In genomic region chr9:135835131-135835530, GRCh38 we compare ENCODE assay signal across 26 cellular contexts.
"Had no signal": no experiment of that assay in that cellular context is flagged by ENCODE, and none has a peak within 500 bp of the region (broad histone marks: within the 10 kb centered on the region; RNA-seq: fewer than 3 reads in every experiment).

No MANE protein-coding gene starts in this region.

- DNase-seq: activated CD4-positive, alpha-beta memory T cell treated with anti-CD3 and anti-CD28 coated beads for 36 hours; activated CD4-positive, alpha-beta T cell treated with anti-CD3 and anti-CD28 coated beads for 36 hours; activated CD4-positive, alpha-beta T cell treated with anti-CD3 and anti-CD28 coated beads, Interleukin-2, amount 10 ng/mL, durations not matched to agents 24 days and 14 days; activated CD4-positive, CD25-positive, alpha-beta regulatory T cell; activated CD4-positive, CD25-positive, alpha-beta regulatory T cell treated with anti-CD3 and anti-CD28 coated beads, Interleukin-2, amount 50 U/mL, for 72 hours; activated CD8-positive, alpha-beta T cell treated with anti-CD3 and anti-CD28 coated beads, Interleukin-2, amount 10 ng/mL, durations not matched to agents 7 days and 5 days; activated effector memory CD4-positive, alpha-beta T cell treated with Interleukin-2 at 50 U/mL for 16 hours; activated naive CD4-positive, alpha-beta T cell treated with anti-CD3 and anti-CD28 coated beads for 36 hours; activated naive CD8-positive, alpha-beta T cell treated with anti-CD3 and anti-CD28 coated beads, Interleukin-2, amount 10 ng/mL, durations not matched to agents 7 days and 5 days; activated T-cell treated with anti-CD3 and anti-CD28 coated beads, Interleukin-2, amount 50 U/mL, for 4 hours; central memory CD4-positive, alpha-beta T cell; cerebellar nuclear complex; cortex of kidney; dermis blood vessel endothelial cell; effector CD8-positive, alpha-beta T cell; foreskin fibroblast; head of caudate nucleus; T-helper 2 cell; WERI-Rb-1 had no signal

- H3K36me3 ChIP-seq: breast epithelium, cardiac muscle cell had no signal

- H3K4me3 ChIP-seq: ascending aorta, breast epithelium, cardiac muscle cell had no signal

- H3K27me3 Mint-ChIP-seq: activated CD4-positive, alpha-beta memory T cell treated with anti-CD3 and anti-CD28 coated beads for 36 hours; activated CD4-positive, alpha-beta T cell treated with anti-CD3 and anti-CD28 coated beads for 36 hours; activated CD4-positive, alpha-beta T cell treated with anti-CD3 and anti-CD28 coated beads, Interleukin-2, amount 10 ng/mL, durations not matched to agents 24 days and 14 days; activated naive CD8-positive, alpha-beta T cell treated with anti-CD3 and anti-CD28 coated beads, Interleukin-2, amount 10 ng/mL, durations not matched to agents 7 days and 5 days; activated T-helper 17 cell treated with anti-CD3 and anti-CD28 coated beads, Interleukin-2, amount 50 U/mL, for 72 hours; brain had no signal

- H3K4me3 Mint-ChIP-seq: activated CD4-positive, alpha-beta memory T cell treated with anti-CD3 and anti-CD28 coated beads for 36 hours; activated CD4-positive, alpha-beta T cell treated with anti-CD3 and anti-CD28 coated beads for 36 hours; activated CD4-positive, alpha-beta T cell treated with anti-CD3 and anti-CD28 coated beads, Interleukin-2, amount 10 ng/mL, durations not matched to agents 24 days and 14 days; activated CD8-positive, alpha-beta T cell treated with anti-CD3 and anti-CD28 coated beads, Interleukin-2, amount 10 ng/mL, durations not matched to agents 7 days and 5 days; activated naive CD4-positive, alpha-beta T cell treated with anti-CD3 and anti-CD28 coated beads for 36 hours; activated naive CD8-positive, alpha-beta T cell treated with anti-CD3 and anti-CD28 coated beads, Interleukin-2, amount 10 ng/mL, durations not matched to agents 7 days and 5 days; activated T-cell treated with anti-CD3 and anti-CD28 coated beads, Interleukin-2, amount 50 U/mL, for 4 hours; activated T-helper 17 cell treated with anti-CD3 and anti-CD28 coated beads, Interleukin-2, amount 50 U/mL, for 72 hours; brain had no signal

- ATAC-seq: activated CD4-positive, alpha-beta T cell treated with anti-CD3 and anti-CD28 coated beads for 36 hours; activated CD8-positive, alpha-beta T cell treated with anti-CD3 and anti-CD28 coated beads, Interleukin-2, amount 10 ng/mL, durations not matched to agents 7 days and 5 days; activated naive CD4-positive, alpha-beta T cell treated with anti-CD3 and anti-CD28 coated beads, Interleukin-2, amount 50 U/mL, for 72 hours; activated T-cell treated with anti-CD3 and anti-CD28 coated beads, Interleukin-2, amount 50 U/mL, for 4 hours; activated T-helper 17 cell treated with anti-CD3 and anti-CD28 coated beads, Interleukin-2, amount 50 U/mL, for 72 hours had no signal

- H3K4me1 Mint-ChIP-seq: activated CD4-positive, alpha-beta T cell treated with anti-CD3 and anti-CD28 coated beads for 36 hours; activated naive CD8-positive, alpha-beta T cell treated with anti-CD3 and anti-CD28 coated beads, Interleukin-2, amount 10 ng/mL, durations not matched to agents 7 days and 5 days had no signal

- H3K27ac ChIP-seq: ascending aorta, breast epithelium, cardiac muscle cell, epithelial cell of prostate, WERI-Rb-1 had no signal

- H3K9me3 Mint-ChIP-seq: activated CD4-positive, alpha-beta T cell treated with anti-CD3 and anti-CD28 coated beads, Interleukin-2, amount 10 ng/mL, durations not matched to agents 24 days and 14 days; activated naive CD4-positive, alpha-beta T cell treated with anti-CD3 and anti-CD28 coated beads, Interleukin-2, amount 50 U/mL, for 72 hours; activated naive CD8-positive, alpha-beta T cell treated with anti-CD3 and anti-CD28 coated beads, Interleukin-2, amount 10 ng/mL, durations not matched to agents 7 days and 5 days; activated T-cell treated with anti-CD3 and anti-CD28 coated beads, Interleukin-2, amount 50 U/mL, for 4 hours; activated T-helper 17 cell treated with anti-CD3 and anti-CD28 coated beads, Interleukin-2, amount 50 U/mL, for 72 hours had no signal

- H3K4me1 ChIP-seq: ascending aorta, breast epithelium had no signal

- H3K27me3 ChIP-seq: ascending aorta, breast epithelium, cardiac muscle cell had no signal

- H3K27ac Mint-ChIP-seq: activated CD4-positive, alpha-beta memory T cell treated with anti-CD3 and anti-CD28 coated beads for 36 hours; activated CD4-positive, alpha-beta T cell treated with anti-CD3 and anti-CD28 coated beads for 36 hours; activated CD4-positive, alpha-beta T cell treated with anti-CD3 and anti-CD28 coated beads, Interleukin-2, amount 10 ng/mL, durations not matched to agents 24 days and 14 days; activated CD8-positive, alpha-beta T cell treated with anti-CD3 and anti-CD28 coated beads, Interleukin-2, amount 10 ng/mL, durations not matched to agents 7 days and 5 days; activated naive CD4-positive, alpha-beta T cell treated with anti-CD3 and anti-CD28 coated beads for 36 hours; activated naive CD8-positive, alpha-beta T cell treated with anti-CD3 and anti-CD28 coated beads, Interleukin-2, amount 10 ng/mL, durations not matched to agents 7 days and 5 days; activated T-helper 17 cell treated with anti-CD3 and anti-CD28 coated beads, Interleukin-2, amount 50 U/mL, for 72 hours; brain had no signal

- H3K9me3 ChIP-seq: ascending aorta, breast epithelium had no signal
